In the genomic region with DNA sequence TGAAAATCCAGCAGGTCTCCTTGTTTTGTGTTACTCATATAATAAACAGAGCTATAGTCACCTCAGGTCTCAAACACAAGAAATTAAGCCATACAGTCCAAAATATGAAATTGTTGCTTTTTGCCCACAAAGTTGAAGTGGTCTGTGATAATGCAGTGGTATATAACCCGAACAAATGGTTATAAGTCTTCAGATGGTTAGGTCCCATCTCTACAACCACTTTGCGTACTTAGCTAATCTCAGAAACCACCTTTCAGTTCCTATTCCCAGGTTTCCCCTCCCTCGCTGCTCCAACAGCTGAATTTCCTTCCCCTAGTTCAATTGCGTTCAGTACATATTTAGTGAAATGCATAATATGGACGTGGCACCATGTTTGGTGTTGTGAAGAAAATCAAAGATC, we compare ENCODE assay signal across 23 cellular contexts. TPM values are rescaled to one million over a fixed set of nuclear protein-coding genes. Genes with fewer than 3 reads are reported as not detected.
"Had no signal": no experiment of that assay in that cellular context is flagged by ENCODE, and none has a peak within 500 bp of the region (broad histone marks: within the 10 kb centered on the region; RNA-seq: fewer than 3 reads in every experiment).

No MANE protein-coding gene starts in this region.

- FAIRE-seq: RCC 7860 had no signal

- H3K4me1 ChIP-seq: SJSA1 had no signal

- DNase-seq: KBM-7; NCI-H1092 treated with DMSO at 0.1 percent for 48 hours; NCI-H1436; NCI-H187; NCI-H2029; NCI-H2081 treated with DMSO at 0.1 percent for 48 hours; NCI-H2171; NCI-H226; NCI-H446; NCI-H510A; NCI-H524 treated with DMSO at 0.1 percent for 48 hours; NCI-H69; NCI-H774; NK-92 treated with Interleukin-12 subunit alpha and Interleukin-12 subunit beta, amount 100 ng/mL, for 24 hours; Right ventricle myocardium superior; RPMI8226; SIG-M5 had no signal

- H3K4me3 ChIP-seq: SJSA1, SK-N-MC had no signal

- H3K27ac ChIP-seq: SJSA1, SK-N-MC had no signal

- H3K9me3 ChIP-seq: SJSA1 had no signal

- H3K36me3 ChIP-seq: SJSA1 had no signal

RNA-seq across cellular contexts. Expression of a gene that starts 3.3 kb away (rescaled TPM):
- total RNA-seq: HT-29, LHCN-M2, MCF 10A, SJSA1 had no signal
